ENCODE assay signal across 11 cellular contexts in genomic region chr12:127389923-127390322, GRCh38.
A peak's percentile ranks its signal among the peaks of the same experiment; 100 is the strongest.
DNase-seq lines count a peak whose midpoint lies in the region; ATAC-seq and FAIRE-seq lines count a peak whose summit lies in the region.
"Had no signal": no experiment of that assay in that cellular context is flagged by ENCODE, and none has a peak within 500 bp of the region (broad histone marks: within the 10 kb centered on the region; RNA-seq: fewer than 3 reads in every experiment).

No MANE protein-coding gene starts in this region.

- DNase-seq in GM04504 (ENCODE audit: low read depth) = peak; percentile 53
- peak; percentile 51 for DNase-seq in RCC 7860 (ENCODE audit: low spot score)
- peak; percentile 71 for DNase-seq in fibroblast of gingiva (ENCODE audit: low read depth)
- peak; percentile 63 for DNase-seq in non-pigmented ciliary epithelial cell (ENCODE audit: low read depth)
- no peak for DNase-seq in putamen (ENCODE audit: low spot score)
- DNase-seq in NCI-H2227 treated with DMSO at 0.1 percent for 48 hours (lab: John Stamatoyannopoulos, UW) = no peak
- DNase-seq: activated CD4-positive, alpha-beta T cell treated with anti-CD3 and anti-CD28 coated beads, Interleukin-2, amount 50 U/mL, for 4 hours; activated naive CD8-positive, alpha-beta T cell treated with anti-CD3 and anti-CD28 coated beads, Interleukin-2, amount 10 ng/mL, durations not matched to agents 7 days and 5 days had no signal

- no peak for ATAC-seq in GM21390 (IDR thresholded peaks at IDR 0.05; ENCODE audit: unreplicated experiment)
- ATAC-seq in HG03354 (IDR thresholded peaks at IDR 0.05; ENCODE audit: poor library complexity, severe bottlenecking, unreplicated experiment) = no peak

- FAIRE-seq in RCC 7860 (lab: Jason Lieb, UNC) = no peak
- FAIRE-seq: G401.6 had no signal

Comparison
In these comparisons a context has a peak if more than half of its experiments do, and no peak if none do; other contexts are left out.
1. DNase-seq: peak in GM04504 (single experiment), RCC 7860 (single experiment), fibroblast of gingiva (single experiment) and non-pigmented ciliary epithelial cell (single experiment); none in putamen (single experiment) and NCI-H2227 treated with DMSO at 0.1 percent for 48 hours (single experiment).